In genomic region chr14:95274283-95274682, GRCh38 we compare ENCODE assay signal across 28 cellular contexts. TPM values are rescaled to one million over a fixed set of nuclear protein-coding genes. Genes with fewer than 3 reads are reported as not detected.
DNase-seq lines count a peak whose midpoint lies in the region; ATAC-seq and TF ChIP-seq lines count a peak whose summit lies in the region.
"Had no signal": no experiment of that assay in that cellular context is flagged by ENCODE, and none has a peak within 500 bp of the region (broad histone marks: within the 10 kb centered on the region; RNA-seq: fewer than 3 reads in every experiment).

No MANE protein-coding gene starts in this region.

- H3K4me1 Mint-ChIP-seq in endodermal cell (peaks cover 8% of the 10 kb centered on the region), nephron progenitor cell (peaks cover 29% of the 10 kb centered on the region)
- H3K4me1 Mint-ChIP-seq: activated CD8-positive, alpha-beta memory T cell treated with anti-CD3 and anti-CD28 coated beads, Interleukin-2, amount 10 ng/mL, durations not matched to agents 7 days and 5 days; activated naive CD4-positive, alpha-beta T cell treated with anti-CD3 and anti-CD28 coated beads, Interleukin-2, amount 10 ng/mL, durations not matched to agents 7 days and 5 days; naive thymus-derived CD4-positive, alpha-beta T cell had no signal

- no peak overlapping the region for H3K4me3 ChIP-seq in endodermal cell (ENCODE audit: low read length)
- H3K4me3 ChIP-seq: BLaER1 treated with 17β-estradiol and CSF1 and Interleukin-3, amounts not matched to agents 10 nM and 100 nM; GM12878; tibial artery had no signal

- peaks cover 15% of the 10 kb centered on the region for H3K9me3 ChIP-seq in endodermal cell (ENCODE audit: control insufficient read depth, low read length)
- H3K9me3 ChIP-seq: tibial artery had no signal

- DNase-seq in COLO668 (lab: John Stamatoyannopoulos, UW; ENCODE audit: unreplicated experiment) = peak; percentile 87
- peak; percentile 54 for DNase-seq in NCI-H510A (lab: John Stamatoyannopoulos, UW)
- peak; percentile 20 for DNase-seq in endodermal cell
- DNase-seq in nephron progenitor cell = no peak
- DNase-seq in NCI-H2029 (lab: John Stamatoyannopoulos, UW) = no peak
- no peak for DNase-seq in stimulated activated CD4-positive, alpha-beta T cell treated with anti-CD3 and anti-CD28 coated beads, Interleukin-4, amount 100 ng/mL, for 1 hour
- DNase-seq: activated CD4-positive, alpha-beta T cell treated with anti-CD3 and anti-CD28 coated beads, Interleukin-2, amount 50 U/mL, for 1 hour; activated CD8-positive, alpha-beta memory T cell treated with anti-CD3 and anti-CD28 coated beads, Interleukin-2, amount 10 ng/mL, durations not matched to agents 7 days and 5 days; activated naive CD4-positive, alpha-beta T cell treated with anti-CD3 and anti-CD28 coated beads, Interleukin-2, amount 10 ng/mL, durations not matched to agents 7 days and 5 days; amniotic stem cell; brain microvascular endothelial cell; Calu3; effector CD8-positive, alpha-beta T cell; EL; mammary epithelial cell; naive thymus-derived CD4-positive, alpha-beta T cell; NCI-H1694; NCI-H2171; NCI-H524; SIG-M5; SW 1271; T1000; tibial artery had no signal

- H3K9me3 Mint-ChIP-seq in endodermal cell (peaks cover 8% of the 10 kb centered on the region), nephron progenitor cell (peaks cover 13% of the 10 kb centered on the region)
- H3K9me3 Mint-ChIP-seq: naive thymus-derived CD4-positive, alpha-beta T cell had no signal

- H3K27me3 Mint-ChIP-seq in endodermal cell (ENCODE audit: insufficient read depth) (no peaks in the 10 kb centered on the region), nephron progenitor cell (ENCODE audit: low read depth, poor library complexity) (peaks cover 7% of the 10 kb centered on the region)
- H3K27me3 Mint-ChIP-seq: naive thymus-derived CD4-positive, alpha-beta T cell had no signal

- H3K4me3 Mint-ChIP-seq in endodermal cell (no peak overlapping the region), nephron progenitor cell (peak overlapping the region; percentile 9)
- H3K4me3 Mint-ChIP-seq: activated CD8-positive, alpha-beta memory T cell treated with anti-CD3 and anti-CD28 coated beads, Interleukin-2, amount 10 ng/mL, durations not matched to agents 7 days and 5 days; activated naive CD4-positive, alpha-beta T cell treated with anti-CD3 and anti-CD28 coated beads, Interleukin-2, amount 10 ng/mL, durations not matched to agents 7 days and 5 days; WTC11 had no signal

- H3K4me1 ChIP-seq in endodermal cell (ENCODE audit: control insufficient read depth, insufficient read depth, low read length) = no peaks in the 10 kb centered on the region

- TF ChIP-seq CTCF in endodermal cell (conservative IDR thresholded peaks at IDR 0.05) (no peak), nephron progenitor cell (IDR thresholded peaks at IDR 0.05) (no peak)

- H3K36me3 Mint-ChIP-seq in endodermal cell (ENCODE audit: low read depth) (no peaks in the 10 kb centered on the region), nephron progenitor cell (ENCODE audit: low read depth) (no peaks in the 10 kb centered on the region)
- H3K36me3 Mint-ChIP-seq: naive thymus-derived CD4-positive, alpha-beta T cell had no signal

- H3K36me3 ChIP-seq in endodermal cell (ENCODE audit: control insufficient read depth, insufficient read depth, low read length) = no peaks in the 10 kb centered on the region
- H3K36me3 ChIP-seq: BLaER1 treated with 17β-estradiol and CSF1 and Interleukin-3, amounts not matched to agents 10 nM and 100 nM; brain microvascular endothelial cell; tibial artery had no signal

- H3K27me3 ChIP-seq in endodermal cell (ENCODE audit: control insufficient read depth, insufficient read depth, low read length, poor library complexity, severe bottlenecking) = no peaks in the 10 kb centered on the region
- H3K27me3 ChIP-seq: BLaER1 treated with 17β-estradiol and CSF1 and Interleukin-3, amounts not matched to agents 10 nM and 100 nM; brain microvascular endothelial cell; tibial artery had no signal

- ATAC-seq in GM21515 (IDR thresholded peaks at IDR 0.05; ENCODE audit: unreplicated experiment) = no peak
- ATAC-seq: activated CD8-positive, alpha-beta memory T cell treated with anti-CD3 and anti-CD28 coated beads, Interleukin-2, amount 10 ng/mL, durations not matched to agents 7 days and 5 days; GM12878; HCT116; naive thymus-derived CD4-positive, alpha-beta T cell; WTC11 had no signal

- H3K27ac Mint-ChIP-seq in endodermal cell (no peak overlapping the region), nephron progenitor cell (no peak overlapping the region)
- H3K27ac Mint-ChIP-seq: activated CD8-positive, alpha-beta memory T cell treated with anti-CD3 and anti-CD28 coated beads, Interleukin-2, amount 10 ng/mL, durations not matched to agents 7 days and 5 days; activated naive CD4-positive, alpha-beta T cell treated with anti-CD3 and anti-CD28 coated beads, Interleukin-2, amount 10 ng/mL, durations not matched to agents 7 days and 5 days; naive thymus-derived CD4-positive, alpha-beta T cell; WTC11 had no signal

- no peak overlapping the region for H3K9ac ChIP-seq in endodermal cell (ENCODE audit: extremely low read depth, low read length, poor library complexity, severe bottlenecking)
- H3K9ac ChIP-seq: BLaER1 treated with 17β-estradiol and CSF1 and Interleukin-3, amounts not matched to agents 10 nM and 100 nM had no signal

- 92 to 93% methylated on average over 4 to 7 of the region's 7 CpGs for WGBS in endodermal cell (ENCODE audit: insufficient coverage in 1 of 2, insufficient read length in 1 of 2), 2 experiments

- no peak overlapping the region for H3K27ac ChIP-seq in endodermal cell (ENCODE audit: low read depth, low read length)
- H3K27ac ChIP-seq: BLaER1 treated with 17β-estradiol and CSF1 and Interleukin-3, amounts not matched to agents 10 nM and 100 nM; brain microvascular endothelial cell; tibial artery had no signal

RNA-seq across cellular contexts. Expression of gene CLMN, which starts 45.4 kb away (rescaled TPM):
- total RNA-seq in endodermal cell = 10 to 100 TPM in 1 of 2 donors, 1 to 10 TPM in 1; 9.5 to 11.7 TPM
- polyA plus RNA-seq in endodermal cell (2013, experiment 1 of 2) = 9.5 TPM
- 8.2 TPM for polyA plus RNA-seq in endodermal cell (2013, experiment 2 of 2)

Comparison
In these comparisons a context has a peak if more than half of its experiments do, and no peak if none do; other contexts are left out.
1. DNase-seq: peak in COLO668 (single experiment), NCI-H510A (single experiment) and endodermal cell (single experiment); none in nephron progenitor cell (single experiment), NCI-H2029 (single experiment) and stimulated activated CD4-positive, alpha-beta T cell treated with anti-CD3 and anti-CD28 coated beads, Interleukin-4, amount 100 ng/mL, for 1 hour (single experiment).